1 cellular context compared by ENCODE assay signal in genomic region chr3:184155644-184156521, GRCh38.
TF ChIP-seq lines count a peak whose summit lies in the region.

No MANE protein-coding gene starts in this region.

TF ChIP-seq in GM23338, 12 proteins besides CTCF, POLR2A, EP300 and RAD21 (continued from another document):
- TF ChIP-seq, protein P1, sequence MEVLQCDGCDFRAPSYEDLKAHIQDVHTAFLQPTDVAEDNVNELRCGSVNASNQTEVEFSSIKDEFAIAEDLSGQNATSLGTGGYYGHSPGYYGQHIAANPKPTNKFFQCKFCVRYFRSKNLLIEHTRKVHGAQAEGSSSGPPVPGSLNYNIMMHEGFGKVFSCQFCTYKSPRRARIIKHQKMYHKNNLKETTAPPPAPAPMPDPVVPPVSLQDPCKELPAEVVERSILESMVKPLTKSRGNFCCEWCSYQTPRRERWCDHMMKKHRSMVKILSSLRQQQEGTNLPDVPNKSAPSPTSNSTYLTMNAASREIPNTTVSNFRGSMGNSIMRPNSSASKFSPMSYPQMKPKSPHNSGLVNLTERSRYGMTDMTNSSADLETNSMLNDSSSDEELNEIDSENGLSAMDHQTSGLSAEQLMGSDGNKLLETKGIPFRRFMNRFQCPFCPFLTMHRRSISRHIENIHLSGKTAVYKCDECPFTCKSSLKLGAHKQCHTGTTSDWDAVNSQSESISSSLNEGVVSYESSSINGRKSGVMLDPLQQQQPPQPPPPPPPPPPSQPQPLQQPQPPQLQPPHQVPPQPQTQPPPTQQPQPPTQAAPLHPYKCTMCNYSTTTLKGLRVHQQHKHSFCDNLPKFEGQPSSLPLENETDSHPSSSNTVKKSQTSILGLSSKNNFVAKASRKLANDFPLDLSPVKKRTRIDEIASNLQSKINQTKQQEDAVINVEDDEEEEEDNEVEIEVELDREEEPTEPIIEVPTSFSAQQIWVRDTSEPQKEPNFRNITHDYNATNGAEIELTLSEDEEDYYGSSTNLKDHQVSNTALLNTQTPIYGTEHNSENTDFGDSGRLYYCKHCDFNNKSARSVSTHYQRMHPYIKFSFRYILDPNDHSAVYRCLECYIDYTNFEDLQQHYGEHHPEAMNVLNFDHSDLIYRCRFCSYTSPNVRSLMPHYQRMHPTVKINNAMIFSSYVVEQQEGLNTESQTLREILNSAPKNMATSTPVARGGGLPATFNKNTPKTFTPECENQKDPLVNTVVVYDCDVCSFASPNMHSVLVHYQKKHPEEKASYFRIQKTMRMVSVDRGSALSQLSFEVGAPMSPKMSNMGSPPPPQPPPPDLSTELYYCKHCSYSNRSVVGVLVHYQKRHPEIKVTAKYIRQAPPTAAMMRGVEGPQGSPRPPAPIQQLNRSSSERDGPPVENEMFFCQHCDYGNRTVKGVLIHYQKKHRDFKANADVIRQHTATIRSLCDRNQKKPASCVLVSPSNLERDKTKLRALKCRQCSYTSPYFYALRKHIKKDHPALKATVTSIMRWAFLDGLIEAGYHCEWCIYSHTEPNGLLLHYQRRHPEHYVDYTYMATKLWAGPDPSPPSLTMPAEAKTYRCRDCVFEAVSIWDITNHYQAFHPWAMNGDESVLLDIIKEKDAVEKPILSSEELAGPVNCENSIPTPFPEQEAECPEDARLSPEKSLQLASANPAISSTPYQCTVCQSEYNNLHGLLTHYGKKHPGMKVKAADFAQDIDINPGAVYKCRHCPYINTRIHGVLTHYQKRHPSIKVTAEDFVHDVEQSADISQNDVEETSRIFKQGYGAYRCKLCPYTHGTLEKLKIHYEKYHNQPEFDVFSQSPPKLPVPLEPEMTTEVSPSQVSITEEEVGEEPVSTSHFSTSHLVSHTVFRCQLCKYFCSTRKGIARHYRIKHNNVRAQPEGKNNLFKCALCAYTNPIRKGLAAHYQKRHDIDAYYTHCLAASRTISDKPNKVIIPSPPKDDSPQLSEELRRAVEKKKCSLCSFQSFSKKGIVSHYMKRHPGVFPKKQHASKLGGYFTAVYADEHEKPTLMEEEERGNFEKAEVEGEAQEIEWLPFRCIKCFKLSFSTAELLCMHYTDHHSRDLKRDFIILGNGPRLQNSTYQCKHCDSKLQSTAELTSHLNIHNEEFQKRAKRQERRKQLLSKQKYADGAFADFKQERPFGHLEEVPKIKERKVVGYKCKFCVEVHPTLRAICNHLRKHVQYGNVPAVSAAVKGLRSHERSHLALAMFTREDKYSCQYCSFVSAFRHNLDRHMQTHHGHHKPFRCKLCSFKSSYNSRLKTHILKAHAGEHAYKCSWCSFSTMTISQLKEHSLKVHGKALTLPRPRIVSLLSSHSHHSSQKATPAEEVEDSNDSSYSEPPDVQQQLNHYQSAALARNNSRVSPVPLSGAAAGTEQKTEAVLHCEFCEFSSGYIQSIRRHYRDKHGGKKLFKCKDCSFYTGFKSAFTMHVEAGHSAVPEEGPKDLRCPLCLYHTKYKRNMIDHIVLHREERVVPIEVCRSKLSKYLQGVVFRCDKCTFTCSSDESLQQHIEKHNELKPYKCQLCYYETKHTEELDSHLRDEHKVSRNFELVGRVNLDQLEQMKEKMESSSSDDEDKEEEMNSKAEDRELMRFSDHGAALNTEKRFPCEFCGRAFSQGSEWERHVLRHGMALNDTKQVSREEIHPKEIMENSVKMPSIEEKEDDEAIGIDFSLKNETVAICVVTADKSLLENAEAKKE (CRISPR knock-in tag; IDR thresholded peaks at IDR 0.05): no peak
- no peak for TF ChIP-seq ZNF114 (CRISPR knock-in tag; IDR thresholded peaks at IDR 0.05)
- no peak for TF ChIP-seq EZH2 (IDR thresholded peaks at IDR 0.05; ENCODE audit: low read depth, unreplicated experiment)
